In the genomic region with DNA sequence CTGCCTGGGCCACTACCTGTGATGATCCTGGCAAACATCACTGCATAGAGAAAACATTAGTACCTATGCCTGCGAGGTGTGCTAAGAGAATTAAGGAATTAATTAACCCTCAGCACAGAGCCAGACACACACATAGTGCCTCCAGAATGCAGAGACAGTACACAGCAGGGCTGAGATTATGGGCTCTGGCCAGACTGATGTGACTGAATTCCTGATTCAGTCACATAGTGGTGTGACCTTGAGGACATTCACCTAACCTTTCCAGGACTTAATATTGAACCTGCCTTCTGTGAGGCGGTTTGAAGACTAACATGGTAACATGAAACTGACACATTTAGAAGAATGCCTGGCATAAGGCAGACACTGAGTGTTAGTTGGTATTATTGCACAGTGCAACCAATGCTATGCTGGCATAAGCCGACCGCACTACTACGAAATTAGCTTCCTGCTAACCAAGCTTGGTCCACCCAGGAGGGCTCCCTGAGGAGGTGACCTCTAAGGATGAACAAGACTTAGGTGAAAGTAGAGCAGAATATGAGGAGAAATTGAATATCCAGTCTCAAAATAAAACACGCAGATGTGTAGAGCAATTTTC, we compare ENCODE assay signal across 12 cellular contexts. TPM values are rescaled to one million over a fixed set of nuclear protein-coding genes. Genes with fewer than 3 reads are reported as not detected.
DNase-seq lines count a peak whose midpoint lies in the region; TF ChIP-seq lines count a peak whose summit lies in the region.
"Had no signal": no experiment of that assay in that cellular context is flagged by ENCODE, and none has a peak within 500 bp of the region (broad histone marks: within the 10 kb centered on the region; RNA-seq: fewer than 3 reads in every experiment).

No MANE protein-coding gene starts in this region.

- H3K4me2 ChIP-seq in BLaER1: peak overlapping the region; percentile 7; the same call in 1 of the 2 replicates

- peak overlapping the region; percentile 90 for H3K27ac Mint-ChIP-seq in osteocyte (ENCODE audit: unreplicated experiment)

- DNase-seq in RWPE1 (ENCODE audit: low spot score) (no peak), fibroblast of gingiva (ENCODE audit: low read depth) (peak; percentile 28), osteocyte (ENCODE audit: extremely low spot score, unreplicated experiment) (no peak), NCI-H526 treated with DMSO at 0.1 percent for 48 hours (lab: John Stamatoyannopoulos, UW) (no peak), NCI-H2196 (lab: John Stamatoyannopoulos, UW; ENCODE audit: unreplicated experiment) (no peak), HUDEP-2 (lab: John Stamatoyannopoulos, UW; ENCODE audit: unreplicated experiment in 76 of 76) (no peak)
- no peak for DNase-seq in effector memory CD4-positive, alpha-beta T cell
- DNase-seq: activated CD4-positive, alpha-beta T cell treated with anti-CD3 and anti-CD28 coated beads for 48 hours; CD4-positive, alpha-beta memory T cell; H7 had no signal

- no peaks in the 10 kb centered on the region for H3K27me3 Mint-ChIP-seq in osteocyte (ENCODE audit: unreplicated experiment)
- H3K27me3 Mint-ChIP-seq: CD4-positive, alpha-beta memory T cell had no signal

- H3K9me3 ChIP-seq in BLaER1: no peaks in the 10 kb centered on the region
- H3K9me3 ChIP-seq in effector memory CD4-positive, alpha-beta T cell (ENCODE audit: control insufficient read depth, low read length): no peaks in the 10 kb centered on the region

- peaks cover 79% of the 10 kb centered on the region for H3K4me1 Mint-ChIP-seq in osteocyte (ENCODE audit: unreplicated experiment)

- no peak overlapping the region for H3K4me3 ChIP-seq in BLaER1
- H3K4me3 ChIP-seq in effector memory CD4-positive, alpha-beta T cell (ENCODE audit: insufficient read depth, low read depth, low read length, poor library complexity, severe bottlenecking): no peak overlapping the region

- H3K9me3 Mint-ChIP-seq in osteocyte (ENCODE audit: unreplicated experiment): no peaks in the 10 kb centered on the region
- H3K9me3 Mint-ChIP-seq: CD4-positive, alpha-beta memory T cell had no signal

- H3K4me3 Mint-ChIP-seq in osteocyte (ENCODE audit: unreplicated experiment): no peak overlapping the region
- H3K4me3 Mint-ChIP-seq: CD4-positive, alpha-beta memory T cell had no signal

- H4K20me1 ChIP-seq in BLaER1: peaks cover 63% of the 10 kb centered on the region

- CTCF ChIA-PET in RWPE1 (lab: Yijun Ruan, JAX): interaction anchor here (0.7 to 1.5 kb wide), 5 partner anchors 25 to 285 kb away, joined by 3 to 7 read pairs (median 4); no protein-coding TSS in a partner anchor

- H3K36me3 Mint-ChIP-seq in osteocyte (ENCODE audit: unreplicated experiment): peaks cover 11% of the 10 kb centered on the region
- H3K36me3 Mint-ChIP-seq: CD4-positive, alpha-beta memory T cell had no signal

- H3K9ac ChIP-seq in BLaER1: no peak overlapping the region

- H3K27ac ChIP-seq in BLaER1 (0 out of 2 replicates have a peak overlapping the region, but pooled peaks have one; percentile 11), RWPE1 (peak overlapping the region; percentile 34; the same call in 1 of the 2 replicates)
- H3K27ac ChIP-seq in effector memory CD4-positive, alpha-beta T cell (ENCODE audit: insufficient read depth, low read length, poor library complexity, severe bottlenecking): no peak overlapping the region

- TF ChIP-seq CTCF in RWPE1 (conservative IDR thresholded peaks at IDR 0.05; ENCODE audit: low read depth) (no peak), osteocyte (IDR thresholded peaks at IDR 0.05) (no peak)

- H3K4me1 ChIP-seq in BLaER1: peaks cover 32% of the 10 kb centered on the region
- peaks cover 5% of the 10 kb centered on the region for H3K4me1 ChIP-seq in effector memory CD4-positive, alpha-beta T cell (ENCODE audit: control insufficient read depth, insufficient read depth, low read length, poor library complexity, severe bottlenecking)

- no peaks in the 10 kb centered on the region for H3K27me3 ChIP-seq in BLaER1
- no peaks in the 10 kb centered on the region for H3K27me3 ChIP-seq in effector memory CD4-positive, alpha-beta T cell (replicated peaks; ENCODE audit: control insufficient read depth, insufficient read depth, low read length, poor library complexity, severe bottlenecking)

- peaks cover 10% of the 10 kb centered on the region for H3K36me3 ChIP-seq in BLaER1
- no peaks in the 10 kb centered on the region for H3K36me3 ChIP-seq in effector memory CD4-positive, alpha-beta T cell (ENCODE audit: control insufficient read depth, insufficient read depth, low read length)

- POLR2A ChIA-PET in RWPE1 (lab: Yijun Ruan, JAX; ENCODE audit: low non-redundant PET): no interaction called here

RNA-seq across cellular contexts. Expression of a gene that starts 32.0 kb away (rescaled TPM):
- total RNA-seq in osteocyte: 0.59 and 0.78 TPM in 2 replicates
- total RNA-seq: HT-29 had no signal
